ENCODE assay signal across 9 cellular contexts in the genomic region with DNA sequence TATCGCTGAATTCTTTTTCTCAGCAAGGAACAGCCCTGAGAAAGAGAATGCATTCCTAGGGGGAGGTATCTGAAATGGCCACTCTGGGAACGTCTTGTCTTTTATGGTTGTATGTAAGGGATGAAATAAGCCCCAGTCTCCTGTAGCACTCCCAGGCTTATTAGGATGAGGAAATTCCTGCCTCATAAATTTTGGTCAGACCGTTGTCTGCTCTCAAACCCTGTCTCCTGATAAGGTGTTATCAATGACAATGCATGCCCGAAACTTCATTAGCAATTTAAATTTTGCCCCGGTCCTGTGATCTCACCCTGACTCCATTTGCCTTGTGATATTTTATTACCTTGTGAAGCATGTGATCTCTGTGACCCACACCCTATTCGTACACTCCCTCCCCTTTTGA. TPM values are rescaled to one million over a fixed set of nuclear protein-coding genes. Genes with fewer than 3 reads are reported as not detected.
DNase-seq lines count a peak whose midpoint lies in the region; ATAC-seq, FAIRE-seq and TF ChIP-seq lines count a peak whose summit lies in the region.
"Not testable (repeated sequence)": the region's sequence is repeated elsewhere in the genome, so short reads cannot be mapped to it uniquely, and the experiment has no call there.
"Had no signal": no experiment of that assay in that cellular context is flagged by ENCODE, and none has a peak within 500 bp of the region (broad histone marks: within the 10 kb centered on the region; RNA-seq: fewer than 3 reads in every experiment).

No MANE protein-coding gene starts in this region.

- intact Hi-C loops in K562 (cut with micrococcal nuclease); testis (cut with DNase I; ENCODE audit: low total_unique reads): not testable (repeated sequence)

- ATAC-seq in K562, result not testable (repeated sequence)

- not testable (repeated sequence) for H3K27me3 ChIP-seq in HUES48 (ENCODE audit: control insufficient read depth, insufficient read depth, low read length); iPS-20b (ENCODE audit: insufficient read depth, low read length); testis
- H3K27me3 ChIP-seq in K562 (ENCODE audit: control insufficient read depth in 2 of 2, insufficient read depth in 2 of 2, low read length in 2 of 2), result peaks cover 7 to 17% of the 10 kb centered on the region in 2 experiments; a peak in 4 of 5 replicates

- H3K4me3 ChIP-seq in HUES48 (ENCODE audit: low read depth, low read length); K562; iPS-20b (ENCODE audit: low read length); testis: not testable (repeated sequence)

- not testable (repeated sequence) for TF ChIP-seq POLR2A in K562 (conservative IDR thresholded peaks at IDR 0.05); testis (IDR thresholded peaks at IDR 0.05)

- H3K4me2 ChIP-seq in K562 (ENCODE audit: insufficient read depth, low read length), result not testable (repeated sequence)

- in situ Hi-C loops in K562 (cut with MboI), result not testable (repeated sequence)

- BruUV-seq in K562 (replicated peaks; lab: Mats Ljungman, UMichigan), result not testable (repeated sequence)

- not testable (repeated sequence) for H3K27me3 Mint-ChIP-seq in endothelial cell (ENCODE audit: unreplicated experiment); nephron progenitor cell (ENCODE audit: low read depth, poor library complexity)

- H3K36me3 ChIP-seq in HUES48 (ENCODE audit: control insufficient read depth, insufficient read depth, low read length), result peaks cover 29% of the 10 kb centered on the region
- H3K36me3 ChIP-seq in K562 (ENCODE audit: control insufficient read depth, insufficient read depth, low read length); testis (ENCODE audit: low read depth, missing control alignments): not testable (repeated sequence)
- H3K36me3 ChIP-seq in iPS-20b (ENCODE audit: insufficient read depth, low read depth, low read length), result peaks cover 39% of the 10 kb centered on the region

- H4K20me1 ChIP-seq in K562 (replicated peaks; ENCODE audit: control insufficient read depth, insufficient read depth, low read length), result not testable (repeated sequence)

- not testable (repeated sequence) for H2AFZ ChIP-seq in K562 (ENCODE audit: low read depth, low read length)

- not testable (repeated sequence) for H3K4me1 Mint-ChIP-seq in endothelial cell (ENCODE audit: unreplicated experiment)
- H3K4me1 Mint-ChIP-seq in nephron progenitor cell, result peaks cover 28% of the 10 kb centered on the region

- not testable (repeated sequence) for H3K9me3 Mint-ChIP-seq in endothelial cell (ENCODE audit: unreplicated experiment)
- peaks cover 39% of the 10 kb centered on the region for H3K9me3 Mint-ChIP-seq in nephron progenitor cell

- not testable (repeated sequence) for H3K79me2 ChIP-seq in K562 (ENCODE audit: control insufficient read depth, insufficient read depth, low read length)

- CTCF ChIA-PET in K562 (lab: Yijun Ruan, JAX; ENCODE audit: low intra/inter-chr PET ratio), result not testable (repeated sequence)

- H3K4me3 Mint-ChIP-seq in endothelial cell (ENCODE audit: unreplicated experiment), result peak overlapping the region; percentile 73
- H3K4me3 Mint-ChIP-seq in nephron progenitor cell, result not testable (repeated sequence)

- H3K9me1 ChIP-seq in K562 (ENCODE audit: control insufficient read depth, insufficient read depth, low read length), result not testable (repeated sequence)

- FAIRE-seq in K562 (lab: Jason Lieb, UNC), result not testable (repeated sequence)

- DNase-seq in K562 (ENCODE audit: extremely low read depth in 1 of 4, low spot score in 3 of 4); endothelial cell (ENCODE audit: low spot score); nephron progenitor cell; testis: not testable (repeated sequence)

- not testable (repeated sequence) for TF ChIP-seq CTCF in K562 (IDR thresholded peaks at IDR 0.05 in 2 of 3, conservative IDR thresholded peaks at IDR 0.05 in 1 of 3; ENCODE audit: insufficient read depth in 2 of 3, low read depth in 1 of 3, low read length in 3 of 3); endothelial cell (IDR thresholded peaks at IDR 0.05; ENCODE audit: unreplicated experiment); nephron progenitor cell (IDR thresholded peaks at IDR 0.05); testis (IDR thresholded peaks at IDR 0.05)

- 0% methylated on average over 5 of the region's 6 CpGs for WGBS in K562 (ENCODE audit: insufficient coverage, low coverage, missing lambda C conversion rate)
- 53 to 77% methylated on average over 6 of the region's 6 CpGs for WGBS in testis, 2 donors

- TF ChIP-seq RAD21 in K562 (CRISPR knock-in tag; conservative IDR thresholded peaks at IDR 0.05 in 1 of 2, IDR thresholded peaks at IDR 0.05 in 1 of 2), result not testable (repeated sequence)

- not testable (repeated sequence) for H3K9me3 ChIP-seq in HUES48 (ENCODE audit: control insufficient read depth, insufficient read depth, low read length); K562 (replicated peaks; ENCODE audit: control insufficient read depth, insufficient read depth, low read depth, low read length); iPS-20b (ENCODE audit: insufficient read depth, low read depth, low read length); testis

- not testable (repeated sequence) for H3K27ac Mint-ChIP-seq in endothelial cell (ENCODE audit: unreplicated experiment)
- H3K27ac Mint-ChIP-seq in nephron progenitor cell, result peak overlapping the region; percentile 95

- H3K36me3 Mint-ChIP-seq in endothelial cell (ENCODE audit: low read depth, unreplicated experiment) (peaks cover 62% of the 10 kb centered on the region), nephron progenitor cell (ENCODE audit: low read depth) (peaks cover 85% of the 10 kb centered on the region)

- TF ChIP-seq EP300 in K562 (IDR thresholded peaks at IDR 0.05; ENCODE audit: low read length), result not testable (repeated sequence)

- not testable (repeated sequence) for H3K9ac ChIP-seq in HUES48 (ENCODE audit: low read depth, low read length); K562 (ENCODE audit: insufficient read depth in 1 of 2, low read depth in 2 of 2, low read length in 2 of 2)
- H3K9ac ChIP-seq in iPS-20b (ENCODE audit: low read depth, low read length), result peak overlapping the region; percentile 68; the same call in 1 of the 2 replicates

- H3K27ac ChIP-seq in HUES48 (ENCODE audit: low read depth, low read length), result peak overlapping the region; percentile 79
- H3K27ac ChIP-seq in K562 (ENCODE audit: extremely low read depth, low read depth, low read length); iPS-20b (ENCODE audit: low read length): not testable (repeated sequence)
- peak overlapping the region; percentile 87 to 91 for H3K27ac ChIP-seq in testis

- POLR2A ChIA-PET in K562 (lab: Yijun Ruan, JAX), result not testable (repeated sequence)

- H3K4me1 ChIP-seq in HUES48 (ENCODE audit: control insufficient read depth, insufficient read depth, low read length) (peaks cover 29% of the 10 kb centered on the region), iPS-20b (ENCODE audit: insufficient read depth, low read length) (peaks cover 26% of the 10 kb centered on the region; the same call in 1 of the 2 replicates), testis (peaks cover 38% of the 10 kb centered on the region)
- H3K4me1 ChIP-seq in K562 (replicated peaks in 1 of 2; ENCODE audit: control insufficient read depth in 2 of 2, insufficient read depth in 2 of 2, low read length in 2 of 2), result not testable (repeated sequence)

TF ChIP-seq in K562, 482 proteins besides CTCF, POLR2A, EP300 and RAD21 (continues in another document):
- TF ChIP-seq CEBPB (tag; IDR thresholded peaks at IDR 0.05), result peak; percentile 47
- TF ChIP-seq MEIS2 (IDR thresholded peaks at IDR 0.05; ENCODE audit: partially characterized antibody), result peak; percentile 62

RNA-seq across cellular contexts. Expression of a gene that starts 52.2 kb away (rescaled TPM):
- 0.21 and 0.25 TPM in 2 replicates for total RNA-seq in K562 (2011; cell fraction: chromatin; rRNA removed; ENCODE audit: low replicate concordance)
- 0.17 and 0.26 TPM in 2 replicates for total RNA-seq in K562 (2011; cell fraction: nucleolus; rRNA removed)
- total RNA-seq in K562 (2011; cell fraction: nucleoplasm; rRNA removed), result 0.08 and 0.44 TPM in 2 replicates
- total RNA-seq in K562 (2014; rRNA removed), result 0.12 and 0.41 TPM in 2 replicates
- 0.04 and 0.10 TPM in 2 replicates for total RNA-seq in K562 (2014; rRNA removed; fragmentation: Illumina TruSeq; extraction: Trizol)
- total RNA-seq in K562 (2015; rRNA removed; fragmentation: Illumina TruSeq; extraction: Trizol), result 0.29 and 0.34 TPM in 2 replicates
- 0.49 and 0.66 TPM in 2 replicates for total RNA-seq in K562 (2021)
- 0.07 TPM in 2 replicates for polyA plus RNA-seq in K562 (2011; rRNA removed)
- polyA plus RNA-seq in K562 (2011; cell fraction: cytosol; rRNA removed), result 0.01 and 0.72 TPM in 2 replicates
- polyA plus RNA-seq in K562 (2011; cell fraction: nucleus; rRNA removed), result 0.07 and 0.09 TPM in 2 replicates
- 0.35 and 0.53 TPM in 2 replicates for polyA plus RNA-seq in K562 (2012)
- polyA plus RNA-seq in K562 (2014; fragmentation: Illumina TruSeq; extraction: Trizol), result 0.19 and 0.28 TPM in 2 replicates
- under 1 TPM; 0.11 to 0.17 TPM for polyA plus RNA-seq in K562 (2014; fragmentation: Nextera tagmentation; extraction: Ambion mirVana)
- 0.13 and 0.21 TPM in 2 replicates for polyA plus RNA-seq in K562 (2014; rRNA removed)
- 0.12 TPM in 1 of 2 replicates, not detected in the other for polyA minus RNA-seq in K562 (2011; rRNA and poly(A)+ RNA removed)
- 0.76 TPM in 1 of 2 replicates, not detected in the other for polyA minus RNA-seq in K562 (2011; cell fraction: cytosol; rRNA and poly(A)+ RNA removed)
- polyA minus RNA-seq in K562 (2011; cell fraction: nucleus; rRNA and poly(A)+ RNA removed), result 0.11 and 0.13 TPM in 2 replicates
- total RNA-seq in endothelial cell (ENCODE audit: unreplicated experiment), result 74.1 TPM
- total RNA-seq in testis, result 10 to 100 TPM; 18.3 to 29.4 TPM
- 20.2 TPM for polyA plus RNA-seq in testis (ENCODE audit: insufficient read depth, low read depth, low replicate concordance)
- polyA plus RNA-seq: CD4-positive, CD25-positive, alpha-beta regulatory T cell; CD8-positive, alpha-beta memory T cell; IgD-negative memory B cell had no signal

Comparison
In these comparisons a context has a peak if more than half of its experiments do, and no peak if none do; other contexts are left out.
1. RNA of a gene that starts 52.2 kb away (total RNA-seq): 74.1 TPM in endothelial cell (single experiment) and 18.3 to 29.4 TPM in testis; 0.04 to 0.66 TPM in K562; every median in the first group is over 10 times any median in the second.